Comparison of ENCODE assay signal across 16 cellular contexts in genomic region chr12:131223791-131224567, GRCh38.
DNase-seq lines count a peak whose midpoint lies in the region; ATAC-seq, FAIRE-seq and TF ChIP-seq lines count a peak whose summit lies in the region.
"Had no signal": no experiment of that assay in that cellular context is flagged by ENCODE, and none has a peak within 500 bp of the region (broad histone marks: within the 10 kb centered on the region; RNA-seq: fewer than 3 reads in every experiment).

No MANE protein-coding gene starts in this region.

- no peak overlapping the region; the same call in 1 of the 2 replicates for H3K27ac ChIP-seq in HCT116 (ENCODE audit: low read depth, low read length)
- peak overlapping the region; percentile 62; the same call in 1 of the 3 replicates for H3K27ac ChIP-seq in K562 (ENCODE audit: extremely low read depth, low read depth, low read length)
- no peak overlapping the region for H3K27ac ChIP-seq in GM23248
- H3K27ac ChIP-seq: hepatocyte had no signal

- no peak for FAIRE-seq in K562 (lab: Jason Lieb, UNC)
- FAIRE-seq: GM19239 had no signal

- H3K9ac ChIP-seq in HCT116 (ENCODE audit: low read length) (no peak overlapping the region), K562 (ENCODE audit: insufficient read depth in 1 of 2, low read depth in 2 of 2, low read length in 2 of 2) (peak overlapping the region in 1 of 2 experiments; percentile 52; a peak in 1 of 4 replicates), GM23248 (no peak overlapping the region)

- H3K27me3 ChIP-seq in HCT116 (ENCODE audit: insufficient read depth, low read length) (no peaks in the 10 kb centered on the region), K562 (ENCODE audit: control insufficient read depth in 2 of 2, insufficient read depth in 2 of 2, low read length in 2 of 2) (no peaks in the 10 kb centered on the region), GM23248 (replicated peaks; ENCODE audit: insufficient read depth) (no peaks in the 10 kb centered on the region)
- H3K27me3 ChIP-seq: BE2C, hepatocyte had no signal

- TF ChIP-seq EP300 in K562 (IDR thresholded peaks at IDR 0.05; ENCODE audit: low read length), result no peak

- H4K20me1 ChIP-seq in HCT116 (ENCODE audit: insufficient read depth) (no peaks in the 10 kb centered on the region), K562 (replicated peaks; ENCODE audit: control insufficient read depth, insufficient read depth, low read length) (no peaks in the 10 kb centered on the region; the same call in 1 of the 2 replicates), GM23248 (ENCODE audit: insufficient read depth) (no peaks in the 10 kb centered on the region)

- H3F3A ChIP-seq in GM23248 (ENCODE audit: insufficient read depth), result no peaks in the 10 kb centered on the region

- H3K79me2 ChIP-seq in HCT116 (ENCODE audit: insufficient read depth, low read length) (no peaks in the 10 kb centered on the region), K562 (ENCODE audit: control insufficient read depth, insufficient read depth, low read length) (no peaks in the 10 kb centered on the region), GM23248 (ENCODE audit: insufficient read depth) (no peaks in the 10 kb centered on the region)
- H3K79me2 ChIP-seq: hepatocyte had no signal

- WGBS in K562 (ENCODE audit: insufficient coverage, low coverage, missing lambda C conversion rate), result 56% methylated on average over 13 of the region's 21 CpGs
- WGBS in GM23248 (ENCODE audit: low coverage in 1 of 2, low lambda C conversion rate in 2 of 2, missing lambda C conversion rate in 2 of 2), 2 experiments, result 72 to 73% methylated on average over 13 to 21 of the region's 21 CpGs

- H3K36me3 ChIP-seq in HCT116 (ENCODE audit: control insufficient read depth in 1 of 2, insufficient read depth in 2 of 2, low read length in 2 of 2), result no peaks in the 10 kb centered on the region
- H3K36me3 ChIP-seq in K562 (ENCODE audit: control insufficient read depth, insufficient read depth, low read length), result no peaks in the 10 kb centered on the region
- no peaks in the 10 kb centered on the region for H3K36me3 ChIP-seq in GM23248 (ENCODE audit: low read depth)
- H3K36me3 ChIP-seq: BE2C had no signal

- ATAC-seq in HCT116 (peak; percentile 2), K562 (no peak)
- ATAC-seq: left ventricle myocardium superior had no signal

- TF ChIP-seq CTCF in HCT116 (IDR thresholded peaks at IDR 0.05 in 2 of 3, conservative IDR thresholded peaks at IDR 0.05 in 1 of 3; ENCODE audit: borderline replicate concordance in 1 of 3, insufficient read depth in 1 of 3, low read depth in 2 of 3, low read length in 2 of 3), result peak in 1 of 3 experiments; percentile 29; a peak in 2 of 6 replicates
- no peak for TF ChIP-seq CTCF in K562 (IDR thresholded peaks at IDR 0.05 in 2 of 3, conservative IDR thresholded peaks at IDR 0.05 in 1 of 3; ENCODE audit: insufficient read depth in 2 of 3, low read depth in 1 of 3, low read length in 3 of 3)

- H3K9me2 ChIP-seq in HCT116 (ENCODE audit: insufficient read depth), result no peaks in the 10 kb centered on the region
- no peaks in the 10 kb centered on the region for H3K9me2 ChIP-seq in GM23248 (ENCODE audit: insufficient read depth)

- H3K4me3 ChIP-seq in HCT116 (replicated peaks in 1 of 2; ENCODE audit: low read depth in 1 of 2, low read length in 2 of 2) (no peak overlapping the region), K562 (no peak overlapping the region), GM23248 (no peak overlapping the region)
- H3K4me3 ChIP-seq: hepatocyte had no signal

- intact Hi-C loops in HCT116 (cut with micrococcal nuclease) (no loop called here), K562 (cut with micrococcal nuclease) (no loop called here)

- peaks cover 3 to 11% of the 10 kb centered on the region in 2 experiments; a peak in 3 of 4 replicates for H3K4me1 ChIP-seq in HCT116 (ENCODE audit: control insufficient read depth in 1 of 2, insufficient read depth in 2 of 2, low read length in 2 of 2)
- H3K4me1 ChIP-seq in K562 (replicated peaks in 1 of 2; ENCODE audit: control insufficient read depth in 2 of 2, insufficient read depth in 2 of 2, low read length in 2 of 2), result peaks cover 14 to 55% of the 10 kb centered on the region in 2 experiments; a peak in 4 of 5 replicates
- no peaks in the 10 kb centered on the region for H3K4me1 ChIP-seq in GM23248 (ENCODE audit: insufficient read depth)

- CTCF ChIA-PET in HCT116 (lab: Charles Lee) (interaction anchor here (0.7 to 1.3 kb wide), 2 partner anchors 10 to 92 kb away, joined by 3 to 8 read pairs; no protein-coding TSS in a partner anchor), K562 (lab: Yijun Ruan, JAX; ENCODE audit: low intra/inter-chr PET ratio) (no interaction called here)

- POLR2A ChIA-PET in HCT116 (lab: Charles Lee) (interaction anchor here (0.7 kb wide), 1 partner anchor 258 kb away, joined by 4 read pairs; no protein-coding TSS in a partner anchor), K562 (lab: Yijun Ruan, JAX) (interaction anchor here (0.7 kb wide), 1 partner anchor 88 kb away, joined by 3 read pairs; no protein-coding TSS in a partner anchor)

- no peak for TF ChIP-seq POLR2A in HCT116 (IDR thresholded peaks at IDR 0.05; ENCODE audit: borderline replicate concordance, extremely low read depth, insufficient read depth, insufficient read length)
- TF ChIP-seq POLR2A in K562 (conservative IDR thresholded peaks at IDR 0.05), result no peak

- DNase-seq in CMK (ENCODE audit: low read depth) (peak; percentile 49), HCT116 (ENCODE audit: low read depth, low spot score) (peak; percentile 81), K562 (ENCODE audit: extremely low read depth in 1 of 4, low spot score in 3 of 4) (peak in 3 of 4 experiments; percentile 97), mesenteric fat pad (ENCODE audit: low spot score) (peak; percentile 86), NCI-H1694 treated with DMSO at 0.1 percent for 48 hours (lab: John Stamatoyannopoulos, UW) (no peak), NCI-H1092 (lab: John Stamatoyannopoulos, UW) (no peak), GM23248 (no peak)
- DNase-seq: BE2C; effector CD4-positive, alpha-beta T cell; left ventricle myocardium superior; naive B cell; NCI-H187 treated with DMSO at 0.1 percent for 48 hours; NCI-H510A; T-helper 1 cell had no signal

- RAD21 ChIA-PET in HCT116 (lab: Charles Lee; ENCODE audit: low non-redundant PET in 1 of 2, low total read pairs in 2 of 2, uncharacterized antibody in 2 of 2, unreplicated experiment in 2 of 2), result interaction anchor here in 1 of 2 experiments (0.6 kb wide), 1 partner anchor 64 kb away, joined by 3 read pairs; no protein-coding TSS in a partner anchor

- no peaks in the 10 kb centered on the region for H3K9me1 ChIP-seq in K562 (ENCODE audit: control insufficient read depth, insufficient read depth, low read length)

- in situ Hi-C loops in K562 (cut with MboI) (no loop called here), GM23248 (cut with MboI) (no loop called here)

- TF ChIP-seq RAD21 in HCT116 (IDR thresholded peaks at IDR 0.05; ENCODE audit: low read depth) (no peak; the same call in 1 of the 2 replicates), K562 (CRISPR knock-in tag; conservative IDR thresholded peaks at IDR 0.05 in 1 of 2, IDR thresholded peaks at IDR 0.05 in 1 of 2) (no peak)

- H3K4me2 ChIP-seq in HCT116 (ENCODE audit: low read length), result peak overlapping the region; percentile 33; the same call in 1 of the 2 replicates
- H3K4me2 ChIP-seq in K562 (ENCODE audit: insufficient read depth, low read length), result peak overlapping the region; percentile 60
- no peak overlapping the region for H3K4me2 ChIP-seq in GM23248 (ENCODE audit: unreplicated experiment)
- H3K4me2 ChIP-seq: hepatocyte had no signal

- no TSS peak for BruUV-seq in HCT116 (replicated peaks; lab: Mats Ljungman, UMichigan)
- no TSS peak for BruUV-seq in K562 (replicated peaks; lab: Mats Ljungman, UMichigan)

- H2AFZ ChIP-seq in HCT116 (ENCODE audit: low read depth, low read length, poor library complexity, severe bottlenecking) (no peak overlapping the region), K562 (ENCODE audit: low read depth, low read length) (peak overlapping the region; percentile 79), GM23248 (no peak overlapping the region)
- H2AFZ ChIP-seq: hepatocyte had no signal

- H3K9me3 ChIP-seq in HCT116 (ENCODE audit: control insufficient read depth in 1 of 2, insufficient read depth in 1 of 2, low read depth in 1 of 2, low read length in 2 of 2) (no peaks in the 10 kb centered on the region), K562 (replicated peaks; ENCODE audit: control insufficient read depth, insufficient read depth, low read depth, low read length) (peaks cover 6% of the 10 kb centered on the region), GM23248 (ENCODE audit: low read depth) (no peaks in the 10 kb centered on the region)
- H3K9me3 ChIP-seq: BE2C had no signal

TF ChIP-seq in HCT116, 20 proteins besides CTCF, POLR2A, EP300 and RAD21:
- no peak for TF ChIP-seq EGR1 (IDR thresholded peaks at IDR 0.05; ENCODE audit: low read depth)
- TF ChIP-seq MAX (IDR thresholded peaks at IDR 0.05), result peak; percentile 40; the same call in 1 of the 2 replicates

TF ChIP-seq in K562, 482 proteins besides CTCF, POLR2A, EP300 and RAD21 (continues in another document):
- TF ChIP-seq NKRF (IDR thresholded peaks at IDR 0.05; ENCODE audit: borderline replicate concordance) (no peak), IRF1 (CRISPR knock-in tag; IDR thresholded peaks at IDR 0.05; ENCODE audit: borderline replicate concordance) (no peak), GABPB1 (CRISPR knock-in tag; IDR thresholded peaks at IDR 0.05) (no peak)

Comparison
In these comparisons a context has a peak if more than half of its experiments do, and no peak if none do; other contexts are left out.
1. DNase-seq: peak in CMK (single experiment), HCT116 (single experiment), K562 (3 of 4) and mesenteric fat pad (single experiment); none in NCI-H1694 treated with DMSO at 0.1 percent for 48 hours (single experiment), NCI-H1092 (single experiment) and GM23248 (single experiment).